ENCODE assay signal across 21 cellular contexts in genomic region chr17:11797803-11798202, GRCh38.
A peak's percentile ranks its signal among the peaks of the same experiment; 100 is the strongest.
DNase-seq lines count a peak whose midpoint lies in the region; ATAC-seq and TF ChIP-seq lines count a peak whose summit lies in the region.
"Had no signal": no experiment of that assay in that cellular context is flagged by ENCODE, and none has a peak within 500 bp of the region (broad histone marks: within the 10 kb centered on the region; RNA-seq: fewer than 3 reads in every experiment).

No MANE protein-coding gene starts in this region.

- H4K20me1 ChIP-seq in SK-N-SH (ENCODE audit: insufficient read depth), result no peaks in the 10 kb centered on the region

- 34% methylated on average over 8 of the region's 8 CpGs for WGBS in SK-N-SH (ENCODE audit: low lambda C conversion rate)
- WGBS in aorta, 2 donors, result 85 to 87% methylated on average over 8 of the region's 8 CpGs

- no peak overlapping the region for H3K9ac ChIP-seq in SK-N-SH
- H3K9ac ChIP-seq: parathyroid adenoma had no signal

- H3K27me3 Mint-ChIP-seq in chondrocyte (ENCODE audit: low read depth), result no peaks in the 10 kb centered on the region
- H3K27me3 Mint-ChIP-seq: activated naive CD8-positive, alpha-beta T cell treated with anti-CD3 and anti-CD28 coated beads for 36 hours; activated T-cell treated with anti-CD3 and anti-CD28 coated beads, Interleukin-2, amount 50 U/mL, for 24 hours; stimulated activated memory B cell treated with anti-CD40 and anti-IgM and Interleukin-4, amounts not matched to agents 10 μg/mL and 1 μg/mL and 100 μg/mL, for 72 hours had no signal

- no peak overlapping the region for H3K4me2 ChIP-seq in SK-N-SH

- H3K36me3 ChIP-seq in SK-N-SH (replicated peaks in 1 of 2; ENCODE audit: control insufficient read depth in 1 of 2, insufficient read depth in 2 of 2, low read length in 1 of 2) (no peaks in the 10 kb centered on the region), vagina (no peaks in the 10 kb centered on the region), aorta (ENCODE audit: control insufficient read depth in 1 of 2, insufficient read depth in 2 of 2, low read length in 1 of 2) (no peaks in the 10 kb centered on the region)
- H3K36me3 ChIP-seq: left ventricle myocardium inferior, MG63, SJSA1, tibial nerve had no signal

- no peak; the same call in 1 of the 2 replicates for TF ChIP-seq CTCF in SK-N-SH (IDR thresholded peaks at IDR 0.05)
- peak; percentile 16 for TF ChIP-seq CTCF in chondrocyte (IDR thresholded peaks at IDR 0.05)
- TF ChIP-seq CTCF in vagina (IDR thresholded peaks at IDR 0.05), result no peak

- H3K27ac ChIP-seq in SK-N-SH (ENCODE audit: low read depth in 2 of 2, low read length in 1 of 2), result no peak overlapping the region
- no peak overlapping the region for H3K27ac ChIP-seq in vagina
- H3K27ac ChIP-seq in aorta (ENCODE audit: low read depth in 1 of 2, low read length in 2 of 2), result no peak overlapping the region
- H3K27ac ChIP-seq: left ventricle myocardium inferior, parathyroid adenoma, SJSA1, skin epidermis, tibial nerve had no signal

- peaks cover 4% of the 10 kb centered on the region for H3K9me3 Mint-ChIP-seq in chondrocyte (ENCODE audit: low read depth)
- H3K9me3 Mint-ChIP-seq: activated naive CD8-positive, alpha-beta T cell treated with anti-CD3 and anti-CD28 coated beads for 36 hours had no signal

- no peak overlapping the region for H3K4me3 Mint-ChIP-seq in chondrocyte (ENCODE audit: unreplicated experiment)
- H3K4me3 Mint-ChIP-seq: activated naive CD8-positive, alpha-beta T cell treated with anti-CD3 and anti-CD28 coated beads for 36 hours; activated T-cell treated with anti-CD3 and anti-CD28 coated beads, Interleukin-2, amount 50 U/mL, for 24 hours; stimulated activated memory B cell treated with anti-CD40 and anti-IgM and Interleukin-4, amounts not matched to agents 10 μg/mL and 1 μg/mL and 100 μg/mL, for 72 hours had no signal

- DNase-seq in SK-N-SH (peak; percentile 10), M059J (ENCODE audit: low read depth) (peak; percentile 1), chondrocyte (ENCODE audit: low spot score) (no peak), vagina (ENCODE audit: extremely low spot score in 2 of 2) (no peak), aorta (no peak), NCI-H1436 (lab: John Stamatoyannopoulos, UW) (no peak)
- no peak for DNase-seq in stimulated activated CD4-positive, alpha-beta T cell treated with anti-CD3 and anti-CD28 coated beads, Interleukin-4, amount 100 ng/mL, for 24 hours
- DNase-seq: activated CD4-positive, alpha-beta T cell treated with anti-CD3 and anti-CD28 coated beads, Interleukin-2, amount 50 U/mL, for 1 hour; activated naive CD8-positive, alpha-beta T cell treated with anti-CD3 and anti-CD28 coated beads for 36 hours; activated T-cell treated with anti-CD3 and anti-CD28 coated beads, Interleukin-2, amount 50 U/mL, for 24 hours; COR-L47; effector CD4-positive, alpha-beta T cell; left ventricle myocardium inferior; MG63; NCI-H2107 had no signal

- H3K36me3 Mint-ChIP-seq in chondrocyte (ENCODE audit: low read depth), result no peaks in the 10 kb centered on the region
- H3K36me3 Mint-ChIP-seq: activated naive CD8-positive, alpha-beta T cell treated with anti-CD3 and anti-CD28 coated beads for 36 hours; stimulated activated memory B cell treated with anti-CD40 and anti-IgM and Interleukin-4, amounts not matched to agents 10 μg/mL and 1 μg/mL and 100 μg/mL, for 72 hours had no signal

- no peak for TF ChIP-seq RAD21 in SK-N-SH (IDR thresholded peaks at IDR 0.05; ENCODE audit: low read length)

- H3K4me1 Mint-ChIP-seq in chondrocyte (ENCODE audit: low read depth), result no peaks in the 10 kb centered on the region
- H3K4me1 Mint-ChIP-seq: activated naive CD8-positive, alpha-beta T cell treated with anti-CD3 and anti-CD28 coated beads for 36 hours; stimulated activated memory B cell treated with anti-CD40 and anti-IgM and Interleukin-4, amounts not matched to agents 10 μg/mL and 1 μg/mL and 100 μg/mL, for 72 hours had no signal

- H3K9me3 ChIP-seq in SK-N-SH (no peaks in the 10 kb centered on the region), vagina (no peaks in the 10 kb centered on the region), aorta (ENCODE audit: control insufficient read depth, low read length) (peaks cover 1% of the 10 kb centered on the region)
- H3K9me3 ChIP-seq: left ventricle myocardium inferior, MG63, SJSA1, tibial nerve had no signal

- CTCF ChIA-PET in SK-N-SH (lab: Yijun Ruan, JAX), result interaction anchor here (1.1 to 1.2 kb wide), 2 partner anchors 10 to 18 kb away, joined by 3 to 4 read pairs; no protein-coding TSS in a partner anchor

- no peak for ATAC-seq in SK-N-SH treated with all-trans-retinoic acid at 6 μM for 48 hours
- ATAC-seq in aorta (ENCODE audit: low FRiP score), result no peak
- ATAC-seq: stimulated activated memory B cell treated with anti-CD40 and anti-IgM and Interleukin-4, amounts not matched to agents 10 μg/mL and 1 μg/mL and 100 μg/mL, for 72 hours had no signal

- no peak for TF ChIP-seq EP300 in SK-N-SH (IDR thresholded peaks at IDR 0.05; ENCODE audit: borderline replicate concordance in 1 of 2, low read depth in 1 of 2, low read length in 1 of 2)

- H3K4me3 ChIP-seq in SK-N-SH (ENCODE audit: low read depth in 2 of 2, low read length in 1 of 2) (no peak overlapping the region), vagina (no peak overlapping the region), aorta (ENCODE audit: low read length in 2 of 2) (no peak overlapping the region)
- H3K4me3 ChIP-seq: left ventricle myocardium inferior, MG63, SJSA1, skin epidermis, tibial nerve had no signal

- intact Hi-C loops in vagina (cut with DNase I) (no loop called here), aorta (cut with DNase I) (no loop called here)

- H2AFZ ChIP-seq in SK-N-SH (ENCODE audit: low read depth), result no peak overlapping the region
- H2AFZ ChIP-seq: parathyroid adenoma had no signal

- no peaks in the 10 kb centered on the region for H3K4me1 ChIP-seq in SK-N-SH (ENCODE audit: control insufficient read depth in 1 of 2, insufficient read depth in 2 of 2, low read depth in 1 of 2, low read length in 1 of 2)
- no peaks in the 10 kb centered on the region for H3K4me1 ChIP-seq in vagina
- no peaks in the 10 kb centered on the region for H3K4me1 ChIP-seq in aorta (ENCODE audit: control insufficient read depth in 1 of 2, insufficient read depth in 2 of 2, low read length in 2 of 2)
- H3K4me1 ChIP-seq: left ventricle myocardium inferior, parathyroid adenoma, SJSA1 had no signal

- H3K27me3 ChIP-seq in SK-N-SH (ENCODE audit: insufficient read depth) (no peaks in the 10 kb centered on the region), vagina (no peaks in the 10 kb centered on the region), aorta (ENCODE audit: control insufficient read depth in 1 of 2, insufficient read depth in 2 of 2, low read length in 1 of 2) (peaks cover 0 to 2% of the 10 kb centered on the region in 2 donors)
- H3K27me3 ChIP-seq: MG63, SJSA1, tibial nerve had no signal

- no peaks in the 10 kb centered on the region for H3K79me2 ChIP-seq in SK-N-SH (ENCODE audit: insufficient read depth)
- H3K79me2 ChIP-seq: parathyroid adenoma had no signal

- H3K27ac Mint-ChIP-seq in chondrocyte (ENCODE audit: unreplicated experiment), result no peak overlapping the region
- H3K27ac Mint-ChIP-seq: activated naive CD8-positive, alpha-beta T cell treated with anti-CD3 and anti-CD28 coated beads for 36 hours; activated T-cell treated with anti-CD3 and anti-CD28 coated beads, Interleukin-2, amount 50 U/mL, for 24 hours; stimulated activated memory B cell treated with anti-CD40 and anti-IgM and Interleukin-4, amounts not matched to agents 10 μg/mL and 1 μg/mL and 100 μg/mL, for 72 hours had no signal

- POLR2A ChIA-PET in SK-N-SH (lab: Yijun Ruan, JAX), result no interaction called here

- H3K9me2 ChIP-seq in SK-N-SH, result no peaks in the 10 kb centered on the region

- no peak for TF ChIP-seq POLR2A in vagina (IDR thresholded peaks at IDR 0.05)

- no peaks in the 10 kb centered on the region for H3F3A ChIP-seq in SK-N-SH (replicated peaks; ENCODE audit: insufficient read depth)

TF ChIP-seq in SK-N-SH, 30 proteins besides CTCF, POLR2A, EP300 and RAD21 (continues in another document):
- TF ChIP-seq ELF1 (IDR thresholded peaks at IDR 0.05) (no peak), FOXM1 (IDR thresholded peaks at IDR 0.05; ENCODE audit: low read depth) (no peak), MAX (IDR thresholded peaks at IDR 0.05; ENCODE audit: low read depth) (no peak), RFX5 (IDR thresholded peaks at IDR 0.05; ENCODE audit: low read length) (no peak), GABPA (IDR thresholded peaks at IDR 0.05; ENCODE audit: low read depth) (no peak)
- TF ChIP-seq, protein P1, sequence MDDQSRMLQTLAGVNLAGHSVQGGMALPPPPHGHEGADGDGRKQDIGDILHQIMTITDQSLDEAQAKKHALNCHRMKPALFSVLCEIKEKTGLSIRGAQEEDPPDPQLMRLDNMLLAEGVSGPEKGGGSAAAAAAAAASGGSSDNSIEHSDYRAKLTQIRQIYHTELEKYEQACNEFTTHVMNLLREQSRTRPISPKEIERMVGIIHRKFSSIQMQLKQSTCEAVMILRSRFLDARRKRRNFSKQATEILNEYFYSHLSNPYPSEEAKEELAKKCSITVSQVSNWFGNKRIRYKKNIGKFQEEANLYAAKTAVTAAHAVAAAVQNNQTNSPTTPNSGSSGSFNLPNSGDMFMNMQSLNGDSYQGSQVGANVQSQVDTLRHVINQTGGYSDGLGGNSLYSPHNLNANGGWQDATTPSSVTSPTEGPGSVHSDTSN (IDR thresholded peaks at IDR 0.05), result no peak

TF ChIP-seq in SK-N-SH treated with all-trans-retinoic acid at 6 μM for 48 hours, 23 proteins besides CTCF, POLR2A, EP300 and RAD21 (continues in another document):
- TF ChIP-seq RARB (CRISPR knock-in tag; IDR thresholded peaks at IDR 0.05) (no peak), ARNTL (CRISPR knock-in tag; IDR thresholded peaks at IDR 0.05; ENCODE audit: borderline replicate concordance, low read depth) (no peak), TOX (CRISPR knock-in tag; IDR thresholded peaks at IDR 0.05; ENCODE audit: borderline replicate concordance) (no peak), ZNF8 (CRISPR knock-in tag; IDR thresholded peaks at IDR 0.05) (no peak)
- TF ChIP-seq, protein P2, sequence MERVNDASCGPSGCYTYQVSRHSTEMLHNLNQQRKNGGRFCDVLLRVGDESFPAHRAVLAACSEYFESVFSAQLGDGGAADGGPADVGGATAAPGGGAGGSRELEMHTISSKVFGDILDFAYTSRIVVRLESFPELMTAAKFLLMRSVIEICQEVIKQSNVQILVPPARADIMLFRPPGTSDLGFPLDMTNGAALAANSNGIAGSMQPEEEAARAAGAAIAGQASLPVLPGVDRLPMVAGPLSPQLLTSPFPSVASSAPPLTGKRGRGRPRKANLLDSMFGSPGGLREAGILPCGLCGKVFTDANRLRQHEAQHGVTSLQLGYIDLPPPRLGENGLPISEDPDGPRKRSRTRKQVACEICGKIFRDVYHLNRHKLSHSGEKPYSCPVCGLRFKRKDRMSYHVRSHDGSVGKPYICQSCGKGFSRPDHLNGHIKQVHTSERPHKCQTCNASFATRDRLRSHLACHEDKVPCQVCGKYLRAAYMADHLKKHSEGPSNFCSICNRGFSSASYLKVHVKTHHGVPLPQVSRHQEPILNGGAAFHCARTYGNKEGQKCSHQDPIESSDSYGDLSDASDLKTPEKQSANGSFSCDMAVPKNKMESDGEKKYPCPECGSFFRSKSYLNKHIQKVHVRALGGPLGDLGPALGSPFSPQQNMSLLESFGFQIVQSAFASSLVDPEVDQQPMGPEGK (CRISPR knock-in tag; IDR thresholded peaks at IDR 0.05; ENCODE audit: borderline replicate concordance), result no peak

Comparison
In these comparisons a context has a peak if more than half of its experiments do, and no peak if none do; other contexts are left out.
1. DNase-seq: peak in SK-N-SH (single experiment) and M059J (single experiment); none in chondrocyte (single experiment), vagina (0 of 2), stimulated activated CD4-positive, alpha-beta T cell treated with anti-CD3 and anti-CD28 coated beads, Interleukin-4, amount 100 ng/mL, for 24 hours (single experiment), aorta (0 of 2) and NCI-H1436 (single experiment).